ENCODE assay signal across 12 cellular contexts in the genomic region with DNA sequence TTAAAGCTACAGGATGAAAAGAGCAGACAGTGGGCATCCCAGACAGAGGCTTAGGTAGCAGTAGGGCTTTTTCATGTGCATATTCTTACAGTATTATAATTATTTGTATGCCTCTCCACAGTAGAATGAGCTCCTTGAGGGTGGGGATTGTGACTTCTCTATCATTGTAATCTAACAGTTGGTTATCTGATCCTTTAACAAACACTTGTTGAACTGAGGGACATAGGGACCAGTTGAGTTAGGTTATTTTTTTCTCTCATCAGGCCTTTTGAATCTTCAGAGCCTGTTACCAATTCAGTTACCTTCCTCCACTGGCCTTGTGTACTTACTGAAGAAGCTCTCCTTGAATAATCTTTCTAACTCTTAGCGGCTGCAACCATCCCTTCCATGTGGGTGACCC. TPM values are rescaled to one million over a fixed set of nuclear protein-coding genes. Genes with fewer than 3 reads are reported as not detected.
DNase-seq lines count a peak whose midpoint lies in the region; ATAC-seq, FAIRE-seq and TF ChIP-seq lines count a peak whose summit lies in the region.
"Had no signal": no experiment of that assay in that cellular context is flagged by ENCODE, and none has a peak within 500 bp of the region (broad histone marks: within the 10 kb centered on the region; RNA-seq: fewer than 3 reads in every experiment).

No MANE protein-coding gene starts in this region.

- no peak for TF ChIP-seq CTCF in Caco-2 (IDR thresholded peaks at IDR 0.05; ENCODE audit: insufficient read depth in 1 of 2, low read depth in 1 of 2, low read length in 1 of 2, severe bottlenecking in 1 of 2, unreplicated experiment in 1 of 2)
- no peak for TF ChIP-seq CTCF in pancreas (IDR thresholded peaks at IDR 0.05)

- H3K9me3 Mint-ChIP-seq in Caco-2 (ENCODE audit: unreplicated experiment), result no peaks in the 10 kb centered on the region
- H3K9me3 Mint-ChIP-seq in IgD-negative memory B cell, result no peaks in the 10 kb centered on the region
- no peaks in the 10 kb centered on the region for H3K9me3 Mint-ChIP-seq in activated naive CD8-positive, alpha-beta T cell treated with anti-CD3 and anti-CD28 coated beads, Interleukin-2, amount 50 U/mL, for 24 hours
- H3K9me3 Mint-ChIP-seq in naive B cell, result peaks cover 0 to 2% (median 0%) of the 10 kb centered on the region in 7 donors

- WGBS in pancreas, 2 donors, result 94 to 100% methylated on average over 1 of the region's 1 CpG

- FAIRE-seq in pancreas (lab: Jason Lieb, UNC), result no peak
- FAIRE-seq: islet of Langerhans had no signal

- no TSS peak for BruUV-seq in Caco-2 (replicated peaks; lab: Mats Ljungman, UMichigan)

- H3K4me3 Mint-ChIP-seq in Caco-2 (ENCODE audit: unreplicated experiment) (peak overlapping the region; percentile 82), IgD-negative memory B cell (peak overlapping the region in 3 of 4 donors; percentile 85 to 99 (median 98)), naive B cell (peak overlapping the region in 7 of 8 donors; percentile 93 to 99 (median 99))
- peak overlapping the region; percentile 93 for H3K4me3 Mint-ChIP-seq in activated naive CD8-positive, alpha-beta T cell treated with anti-CD3 and anti-CD28 coated beads, Interleukin-2, amount 50 U/mL, for 24 hours

- DNase-seq in Caco-2 (no peak), naive B cell (no peak), pancreas (no peak), anterior cingulate cortex (lab: John Stamatoyannopoulos, UW) (no peak), iPS-NIHi11 (ENCODE audit: low spot score) (no peak)
- no peak for DNase-seq in activated naive CD8-positive, alpha-beta T cell treated with anti-CD3 and anti-CD28 coated beads, Interleukin-2, amount 50 U/mL, for 24 hours
- DNase-seq: dorsolateral prefrontal cortex, MV-4-11, RPMI8226 had no signal

- POLR2A ChIA-PET in Caco-2 (lab: Charles Lee), result interaction anchor here (1.7 to 2.4 kb wide), 2 partner anchors 24 to 34 kb away, joined by 20 to 32 read pairs; no protein-coding TSS in a partner anchor

- H3K27ac ChIP-seq in pancreas, result no peak overlapping the region

- H3K4me1 ChIP-seq in Caco-2 (peaks cover 16% of the 10 kb centered on the region), pancreas (peaks cover 8 to 29% (median 16%) of the 10 kb centered on the region in 3 donors)

- H3K36me3 Mint-ChIP-seq in Caco-2 (ENCODE audit: insufficient read depth, unreplicated experiment), result peaks cover 32% of the 10 kb centered on the region
- H3K36me3 Mint-ChIP-seq in IgD-negative memory B cell, result no peaks in the 10 kb centered on the region
- peaks cover 23% of the 10 kb centered on the region for H3K36me3 Mint-ChIP-seq in activated naive CD8-positive, alpha-beta T cell treated with anti-CD3 and anti-CD28 coated beads, Interleukin-2, amount 50 U/mL, for 24 hours (ENCODE audit: low read depth)
- H3K36me3 Mint-ChIP-seq in naive B cell, result peaks cover 0 to 11% of the 10 kb centered on the region in 2 donors

- intact Hi-C loops in Caco-2 (cut with micrococcal nuclease; ENCODE audit: unreplicated experiment) (loop anchor here (2.0 kb wide), 1 partner anchor 45 kb away; no protein-coding TSS in a partner anchor), pancreas (cut with DNase I) (no loop called here)

- H3K27me3 Mint-ChIP-seq in Caco-2 (ENCODE audit: insufficient read depth, unreplicated experiment), result no peaks in the 10 kb centered on the region
- no peaks in the 10 kb centered on the region for H3K27me3 Mint-ChIP-seq in IgD-negative memory B cell
- no peaks in the 10 kb centered on the region for H3K27me3 Mint-ChIP-seq in activated naive CD8-positive, alpha-beta T cell treated with anti-CD3 and anti-CD28 coated beads, Interleukin-2, amount 50 U/mL, for 24 hours
- H3K27me3 Mint-ChIP-seq in naive B cell, result no peaks in the 10 kb centered on the region

- H3K27ac Mint-ChIP-seq in Caco-2 (ENCODE audit: unreplicated experiment) (peak overlapping the region; percentile 94), IgD-negative memory B cell (peak overlapping the region; percentile 88 to 100 (median 99)), naive B cell (peak overlapping the region; percentile 71 to 100 (median 100))
- H3K27ac Mint-ChIP-seq in activated naive CD8-positive, alpha-beta T cell treated with anti-CD3 and anti-CD28 coated beads, Interleukin-2, amount 50 U/mL, for 24 hours, result peak overlapping the region; percentile 93

- peaks cover 23% of the 10 kb centered on the region for H3K4me1 Mint-ChIP-seq in Caco-2 (ENCODE audit: low read depth, unreplicated experiment)
- peaks cover 39 to 50% (median 49%) of the 10 kb centered on the region in 3 donors for H3K4me1 Mint-ChIP-seq in IgD-negative memory B cell
- peaks cover 62% of the 10 kb centered on the region for H3K4me1 Mint-ChIP-seq in activated naive CD8-positive, alpha-beta T cell treated with anti-CD3 and anti-CD28 coated beads, Interleukin-2, amount 50 U/mL, for 24 hours
- peaks cover 45 to 51% (median 49%) of the 10 kb centered on the region in 3 donors for H3K4me1 Mint-ChIP-seq in naive B cell

- ATAC-seq in activated naive CD8-positive, alpha-beta T cell treated with anti-CD3 and anti-CD28 coated beads, Interleukin-2, amount 50 U/mL, for 24 hours, result no peak
- no peak for ATAC-seq in naive B cell (ENCODE audit: low read depth in 2 of 2)
- no peak for ATAC-seq in pancreas
- ATAC-seq in HG03432 (IDR thresholded peaks at IDR 0.05; ENCODE audit: unreplicated experiment), result no peak

- H3K9me3 ChIP-seq in Caco-2, result no peaks in the 10 kb centered on the region
- H3K9me3 ChIP-seq in pancreas, result no peaks in the 10 kb centered on the region

- H3K4me3 ChIP-seq in Caco-2 (ENCODE audit: low read depth, low read length), result 0 out of 2 replicates have a peak overlapping the region, but pooled peaks have one; percentile 9
- H3K4me3 ChIP-seq in pancreas, result no peak overlapping the region

- no peaks in the 10 kb centered on the region for H3K27me3 ChIP-seq in Caco-2 (replicated peaks; ENCODE audit: control insufficient read depth, insufficient read depth, low read length)
- no peaks in the 10 kb centered on the region for H3K27me3 ChIP-seq in pancreas
- H3K27me3 ChIP-seq: dorsolateral prefrontal cortex had no signal

- H3K36me3 ChIP-seq in Caco-2 (ENCODE audit: control insufficient read depth, insufficient read depth, low read length) (no peaks in the 10 kb centered on the region), pancreas (peaks cover 0 to 23% (median 5%) of the 10 kb centered on the region in 3 donors)

- CTCF ChIA-PET in Caco-2 (lab: Charles Lee), result interaction anchor here (1.3 kb wide), 1 partner anchor 36 kb away, joined by 3 read pairs; no protein-coding TSS in a partner anchor

RNA-seq across cellular contexts. Expression of a gene that starts 1.2 kb away (rescaled TPM):
- total RNA-seq in Caco-2 (2022) (19.1 and 20.5 TPM in 2 replicates), pancreas (1 to 10 TPM; 3.2 to 5.0 (median 4.3) TPM)
- polyA plus RNA-seq in IgD-negative memory B cell (25.3 TPM), naive B cell (ENCODE audit: low read depth in 6 of 6) (10 to 100 TPM; 23.5 to 41.6 (median 31.2) TPM), pancreas (1 to 10 TPM; 3.7 to 7.9 TPM)

RNA-seq across cellular contexts. Expression of a gene that starts 1.4 kb away (rescaled TPM):
- 31.0 and 33.1 TPM in 2 replicates for total RNA-seq in Caco-2 (2022)
- polyA plus RNA-seq in IgD-negative memory B cell, result 40.6 TPM
- 10 to 100 TPM in 5 of 6 donors, 1 to 10 TPM in 1; 10.0 to 36.6 (median 32.3) TPM for polyA plus RNA-seq in naive B cell (ENCODE audit: low read depth in 6 of 6)
- total RNA-seq in pancreas, result 10 to 100 TPM; 14.2 to 29.9 (median 19.5) TPM
- 10 to 100 TPM; 17.2 to 26.7 TPM for polyA plus RNA-seq in pancreas

RNA-seq across cellular contexts. Expression of a gene that starts 54.9 kb away (rescaled TPM):
- total RNA-seq in Caco-2 (2022) (33.0 and 35.2 TPM in 2 replicates), pancreas (10 to 100 TPM; 11.2 to 31.2 (median 17.6) TPM)
- polyA plus RNA-seq in IgD-negative memory B cell (40.0 TPM), naive B cell (ENCODE audit: low read depth in 6 of 6) (10 to 100 TPM; 36.7 to 42.9 (median 39.2) TPM), pancreas (10 to 100 TPM; 13.5 to 22.8 TPM)

RNA-seq across cellular contexts. Expression of a gene that starts 55.1 kb away (rescaled TPM):
- total RNA-seq in Caco-2 (2022) (15.3 and 15.9 TPM in 2 replicates), pancreas (1 to 10 TPM; 3.2 to 6.0 (median 5.3) TPM)
- polyA plus RNA-seq in IgD-negative memory B cell (18.7 TPM), naive B cell (ENCODE audit: low read depth in 6 of 6) (10 to 100 TPM in 3 of 6 donors, 1 to 10 TPM in 3; 6.4 to 17.5 (median 11.3) TPM), pancreas (1 to 10 TPM; 3.4 to 8.6 TPM)
